ENCODE assay signal across 1 cellular context in the genomic region with DNA sequence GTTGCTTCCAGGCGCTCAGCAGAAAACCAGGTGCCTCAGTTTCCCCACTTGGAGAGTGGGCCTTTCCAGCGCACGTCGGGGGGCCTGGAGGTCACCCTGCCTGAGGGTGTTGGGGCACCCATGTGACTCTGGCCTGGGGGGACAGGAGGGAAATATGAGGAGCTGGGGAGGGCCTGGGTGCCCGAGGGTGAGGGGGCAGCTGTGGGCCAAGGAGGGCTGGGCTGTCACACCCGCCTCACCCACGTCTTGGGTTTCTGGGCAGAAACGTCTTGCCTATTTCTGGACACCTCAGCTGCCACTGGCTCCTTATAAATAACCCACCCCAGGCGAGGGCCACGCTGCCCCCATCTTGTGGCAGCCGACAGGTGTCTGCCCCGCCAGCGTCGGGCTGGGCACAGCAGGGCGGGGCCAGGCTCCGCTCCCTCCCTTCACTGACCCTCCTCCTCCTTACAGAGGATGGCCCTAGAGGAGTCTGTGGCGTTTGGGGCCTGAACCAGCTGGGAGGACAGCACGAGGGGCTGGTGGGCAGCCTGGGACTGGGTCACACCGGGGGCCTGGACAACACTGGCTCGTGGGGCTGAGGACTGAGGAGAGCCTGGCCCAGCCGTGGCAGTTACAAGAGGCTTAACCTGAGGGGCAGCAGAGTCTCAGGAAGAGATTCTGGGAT.
TF ChIP-seq lines count a peak whose summit lies in the region.

No MANE protein-coding gene starts in this region.

TF ChIP-seq in GM23338, 12 proteins besides CTCF, POLR2A, EP300 and RAD21 (continued from another document):
- TF ChIP-seq, protein P1, sequence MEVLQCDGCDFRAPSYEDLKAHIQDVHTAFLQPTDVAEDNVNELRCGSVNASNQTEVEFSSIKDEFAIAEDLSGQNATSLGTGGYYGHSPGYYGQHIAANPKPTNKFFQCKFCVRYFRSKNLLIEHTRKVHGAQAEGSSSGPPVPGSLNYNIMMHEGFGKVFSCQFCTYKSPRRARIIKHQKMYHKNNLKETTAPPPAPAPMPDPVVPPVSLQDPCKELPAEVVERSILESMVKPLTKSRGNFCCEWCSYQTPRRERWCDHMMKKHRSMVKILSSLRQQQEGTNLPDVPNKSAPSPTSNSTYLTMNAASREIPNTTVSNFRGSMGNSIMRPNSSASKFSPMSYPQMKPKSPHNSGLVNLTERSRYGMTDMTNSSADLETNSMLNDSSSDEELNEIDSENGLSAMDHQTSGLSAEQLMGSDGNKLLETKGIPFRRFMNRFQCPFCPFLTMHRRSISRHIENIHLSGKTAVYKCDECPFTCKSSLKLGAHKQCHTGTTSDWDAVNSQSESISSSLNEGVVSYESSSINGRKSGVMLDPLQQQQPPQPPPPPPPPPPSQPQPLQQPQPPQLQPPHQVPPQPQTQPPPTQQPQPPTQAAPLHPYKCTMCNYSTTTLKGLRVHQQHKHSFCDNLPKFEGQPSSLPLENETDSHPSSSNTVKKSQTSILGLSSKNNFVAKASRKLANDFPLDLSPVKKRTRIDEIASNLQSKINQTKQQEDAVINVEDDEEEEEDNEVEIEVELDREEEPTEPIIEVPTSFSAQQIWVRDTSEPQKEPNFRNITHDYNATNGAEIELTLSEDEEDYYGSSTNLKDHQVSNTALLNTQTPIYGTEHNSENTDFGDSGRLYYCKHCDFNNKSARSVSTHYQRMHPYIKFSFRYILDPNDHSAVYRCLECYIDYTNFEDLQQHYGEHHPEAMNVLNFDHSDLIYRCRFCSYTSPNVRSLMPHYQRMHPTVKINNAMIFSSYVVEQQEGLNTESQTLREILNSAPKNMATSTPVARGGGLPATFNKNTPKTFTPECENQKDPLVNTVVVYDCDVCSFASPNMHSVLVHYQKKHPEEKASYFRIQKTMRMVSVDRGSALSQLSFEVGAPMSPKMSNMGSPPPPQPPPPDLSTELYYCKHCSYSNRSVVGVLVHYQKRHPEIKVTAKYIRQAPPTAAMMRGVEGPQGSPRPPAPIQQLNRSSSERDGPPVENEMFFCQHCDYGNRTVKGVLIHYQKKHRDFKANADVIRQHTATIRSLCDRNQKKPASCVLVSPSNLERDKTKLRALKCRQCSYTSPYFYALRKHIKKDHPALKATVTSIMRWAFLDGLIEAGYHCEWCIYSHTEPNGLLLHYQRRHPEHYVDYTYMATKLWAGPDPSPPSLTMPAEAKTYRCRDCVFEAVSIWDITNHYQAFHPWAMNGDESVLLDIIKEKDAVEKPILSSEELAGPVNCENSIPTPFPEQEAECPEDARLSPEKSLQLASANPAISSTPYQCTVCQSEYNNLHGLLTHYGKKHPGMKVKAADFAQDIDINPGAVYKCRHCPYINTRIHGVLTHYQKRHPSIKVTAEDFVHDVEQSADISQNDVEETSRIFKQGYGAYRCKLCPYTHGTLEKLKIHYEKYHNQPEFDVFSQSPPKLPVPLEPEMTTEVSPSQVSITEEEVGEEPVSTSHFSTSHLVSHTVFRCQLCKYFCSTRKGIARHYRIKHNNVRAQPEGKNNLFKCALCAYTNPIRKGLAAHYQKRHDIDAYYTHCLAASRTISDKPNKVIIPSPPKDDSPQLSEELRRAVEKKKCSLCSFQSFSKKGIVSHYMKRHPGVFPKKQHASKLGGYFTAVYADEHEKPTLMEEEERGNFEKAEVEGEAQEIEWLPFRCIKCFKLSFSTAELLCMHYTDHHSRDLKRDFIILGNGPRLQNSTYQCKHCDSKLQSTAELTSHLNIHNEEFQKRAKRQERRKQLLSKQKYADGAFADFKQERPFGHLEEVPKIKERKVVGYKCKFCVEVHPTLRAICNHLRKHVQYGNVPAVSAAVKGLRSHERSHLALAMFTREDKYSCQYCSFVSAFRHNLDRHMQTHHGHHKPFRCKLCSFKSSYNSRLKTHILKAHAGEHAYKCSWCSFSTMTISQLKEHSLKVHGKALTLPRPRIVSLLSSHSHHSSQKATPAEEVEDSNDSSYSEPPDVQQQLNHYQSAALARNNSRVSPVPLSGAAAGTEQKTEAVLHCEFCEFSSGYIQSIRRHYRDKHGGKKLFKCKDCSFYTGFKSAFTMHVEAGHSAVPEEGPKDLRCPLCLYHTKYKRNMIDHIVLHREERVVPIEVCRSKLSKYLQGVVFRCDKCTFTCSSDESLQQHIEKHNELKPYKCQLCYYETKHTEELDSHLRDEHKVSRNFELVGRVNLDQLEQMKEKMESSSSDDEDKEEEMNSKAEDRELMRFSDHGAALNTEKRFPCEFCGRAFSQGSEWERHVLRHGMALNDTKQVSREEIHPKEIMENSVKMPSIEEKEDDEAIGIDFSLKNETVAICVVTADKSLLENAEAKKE (CRISPR knock-in tag; IDR thresholded peaks at IDR 0.05), result no peak
- TF ChIP-seq, protein P2, sequence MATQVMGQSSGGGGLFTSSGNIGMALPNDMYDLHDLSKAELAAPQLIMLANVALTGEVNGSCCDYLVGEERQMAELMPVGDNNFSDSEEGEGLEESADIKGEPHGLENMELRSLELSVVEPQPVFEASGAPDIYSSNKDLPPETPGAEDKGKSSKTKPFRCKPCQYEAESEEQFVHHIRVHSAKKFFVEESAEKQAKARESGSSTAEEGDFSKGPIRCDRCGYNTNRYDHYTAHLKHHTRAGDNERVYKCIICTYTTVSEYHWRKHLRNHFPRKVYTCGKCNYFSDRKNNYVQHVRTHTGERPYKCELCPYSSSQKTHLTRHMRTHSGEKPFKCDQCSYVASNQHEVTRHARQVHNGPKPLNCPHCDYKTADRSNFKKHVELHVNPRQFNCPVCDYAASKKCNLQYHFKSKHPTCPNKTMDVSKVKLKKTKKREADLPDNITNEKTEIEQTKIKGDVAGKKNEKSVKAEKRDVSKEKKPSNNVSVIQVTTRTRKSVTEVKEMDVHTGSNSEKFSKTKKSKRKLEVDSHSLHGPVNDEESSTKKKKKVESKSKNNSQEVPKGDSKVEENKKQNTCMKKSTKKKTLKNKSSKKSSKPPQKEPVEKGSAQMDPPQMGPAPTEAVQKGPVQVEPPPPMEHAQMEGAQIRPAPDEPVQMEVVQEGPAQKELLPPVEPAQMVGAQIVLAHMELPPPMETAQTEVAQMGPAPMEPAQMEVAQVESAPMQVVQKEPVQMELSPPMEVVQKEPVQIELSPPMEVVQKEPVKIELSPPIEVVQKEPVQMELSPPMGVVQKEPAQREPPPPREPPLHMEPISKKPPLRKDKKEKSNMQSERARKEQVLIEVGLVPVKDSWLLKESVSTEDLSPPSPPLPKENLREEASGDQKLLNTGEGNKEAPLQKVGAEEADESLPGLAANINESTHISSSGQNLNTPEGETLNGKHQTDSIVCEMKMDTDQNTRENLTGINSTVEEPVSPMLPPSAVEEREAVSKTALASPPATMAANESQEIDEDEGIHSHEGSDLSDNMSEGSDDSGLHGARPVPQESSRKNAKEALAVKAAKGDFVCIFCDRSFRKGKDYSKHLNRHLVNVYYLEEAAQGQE (IDR thresholded peaks at IDR 0.05; ENCODE audit: unreplicated experiment), result no peak
- TF ChIP-seq CREB1 (CRISPR knock-in tag; IDR thresholded peaks at IDR 0.05; ENCODE audit: low read depth) (no peak), JUNB (IDR thresholded peaks at IDR 0.05; ENCODE audit: unreplicated experiment) (no peak), EZH2phosphoT487 (IDR thresholded peaks at IDR 0.05; ENCODE audit: unreplicated experiment) (no peak), NANOG (IDR thresholded peaks at IDR 0.05; ENCODE audit: borderline replicate concordance) (no peak)
- TF ChIP-seq, protein P3, sequence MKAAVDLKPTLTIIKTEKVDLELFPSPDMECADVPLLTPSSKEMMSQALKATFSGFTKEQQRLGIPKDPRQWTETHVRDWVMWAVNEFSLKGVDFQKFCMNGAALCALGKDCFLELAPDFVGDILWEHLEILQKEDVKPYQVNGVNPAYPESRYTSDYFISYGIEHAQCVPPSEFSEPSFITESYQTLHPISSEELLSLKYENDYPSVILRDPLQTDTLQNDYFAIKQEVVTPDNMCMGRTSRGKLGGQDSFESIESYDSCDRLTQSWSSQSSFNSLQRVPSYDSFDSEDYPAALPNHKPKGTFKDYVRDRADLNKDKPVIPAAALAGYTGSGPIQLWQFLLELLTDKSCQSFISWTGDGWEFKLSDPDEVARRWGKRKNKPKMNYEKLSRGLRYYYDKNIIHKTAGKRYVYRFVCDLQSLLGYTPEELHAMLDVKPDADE (IDR thresholded peaks at IDR 0.05), result no peak
